Comparison of ENCODE assay signal across 34 cellular contexts in genomic region chr5:170882345-170882744, GRCh38. TPM values are rescaled to one million over a fixed set of nuclear protein-coding genes. Genes with fewer than 3 reads are reported as not detected.
"Had no signal": no experiment of that assay in that cellular context is flagged by ENCODE, and none has a peak within 500 bp of the region (broad histone marks: within the 10 kb centered on the region; RNA-seq: fewer than 3 reads in every experiment).

No MANE protein-coding gene starts in this region.

- H3K9me3 ChIP-seq: body of pancreas, breast epithelium had no signal

- H3K27me3 ChIP-seq: body of pancreas, brain microvascular endothelial cell, breast epithelium, cardiac muscle cell had no signal

- H3K4me3 ChIP-seq: body of pancreas, breast epithelium, cardiac muscle cell had no signal

- FAIRE-seq: astrocyte, TTC549 had no signal

- H3K4me1 ChIP-seq: breast epithelium had no signal

- H3K27ac ChIP-seq: body of pancreas, brain microvascular endothelial cell, breast epithelium, cardiac muscle cell, VCaP had no signal

- ATAC-seq: activated CD4-positive, alpha-beta T cell treated with anti-CD3 and anti-CD28 coated beads for 36 hours; activated CD4-positive, CD25-positive, alpha-beta regulatory T cell treated with anti-CD3 and anti-CD28 coated beads, Interleukin-2, amount 50 U/mL, for 24 hours; activated CD8-positive, alpha-beta memory T cell treated with anti-CD3 and anti-CD28 coated beads, Interleukin-2, amount 10 ng/mL, durations not matched to agents 7 days and 5 days; activated CD8-positive, alpha-beta T cell treated with anti-CD3 and anti-CD28 coated beads, Interleukin-2, amount 10 ng/mL, durations not matched to agents 7 days and 5 days; activated naive CD8-positive, alpha-beta T cell treated with anti-CD3 and anti-CD28 coated beads, Interleukin-2, amount 50 U/mL, for 24 hours; body of pancreas had no signal

- DNase-seq: activated B cell treated with CpG ODN at 0.5 μM for 24 hours; activated CD4-positive, alpha-beta memory T cell treated with anti-CD3 and anti-CD28 coated beads, Interleukin-2, amount 10 ng/mL, durations not matched to agents 7 days and 5 days; activated CD4-positive, alpha-beta T cell treated with anti-CD3 and anti-CD28 coated beads for 1 hour; activated CD4-positive, alpha-beta T cell treated with anti-CD3 and anti-CD28 coated beads for 36 hours; activated CD4-positive, alpha-beta T cell treated with anti-CD3 and anti-CD28 coated beads for 48 hours; activated CD4-positive, alpha-beta T cell treated with anti-CD3 and anti-CD28 coated beads, Interleukin-2, amount 10 ng/mL, durations not matched to agents 7 days and 5 days; activated CD4-positive, alpha-beta T cell treated with anti-CD3 and anti-CD28 coated beads, Interleukin-2, amount 50 U/mL, for 48 hours; activated CD8-positive, alpha-beta memory T cell treated with anti-CD3 and anti-CD28 coated beads for 24 hours; activated CD8-positive, alpha-beta memory T cell treated with anti-CD3 and anti-CD28 coated beads, Interleukin-2, amount 10 ng/mL, durations not matched to agents 7 days and 5 days; activated CD8-positive, alpha-beta memory T cell treated with anti-CD3 and anti-CD28 coated beads, Interleukin-2, amount 50 U/mL, for 48 hours; activated CD8-positive, alpha-beta T cell treated with anti-CD3 and anti-CD28 coated beads, Interleukin-2, amount 10 ng/mL, durations not matched to agents 7 days and 5 days; activated effector memory CD4-positive, alpha-beta T cell treated with Interleukin-2 at 50 U/mL for 16 hours; activated gamma-delta T cell; activated naive CD4-positive, alpha-beta T cell treated with anti-CD3 and anti-CD28 coated beads, Interleukin-2, amount 10 ng/mL, durations not matched to agents 7 days and 5 days; activated naive CD4-positive, alpha-beta T cell treated with Interleukin-2 at 50 U/mL for 16 hours; activated naive CD8-positive, alpha-beta T cell treated with anti-CD3 and anti-CD28 coated beads, Interleukin-2, amount 10 ng/mL, durations not matched to agents 7 days and 5 days; activated naive CD8-positive, alpha-beta T cell treated with anti-CD3 and anti-CD28 coated beads, Interleukin-2, amount 50 U/mL, for 24 hours; activated T-cell treated with anti-CD3 and anti-CD28 coated beads, Interleukin-2, amount 50 U/mL, for 24 hours; activated T-cell treated with anti-CD3 and anti-CD28 coated beads, Interleukin-2, amount 50 U/mL, for 48 hours; amygdala; aorta; body of pancreas; brain microvascular endothelial cell; caudate nucleus; cerebellar nuclear complex; T-helper 2 cell; T-helper 9 cell had no signal

- H3K36me3 ChIP-seq: brain microvascular endothelial cell, breast epithelium had no signal

RNA-seq across cellular contexts. Expression of gene RANBP17, which starts 20.5 kb away (rescaled TPM):
- total RNA-seq: activated B cell treated with CpG ODN at 0.5 μM for 24 hours; activated CD4-positive, alpha-beta memory T cell treated with anti-CD3 and anti-CD28 coated beads, Interleukin-2, amount 10 ng/mL, durations not matched to agents 7 days and 5 days; activated CD4-positive, alpha-beta T cell treated with anti-CD3 and anti-CD28 coated beads for 36 hours; activated CD4-positive, alpha-beta T cell treated with anti-CD3 and anti-CD28 coated beads, Interleukin-2, amount 10 ng/mL, durations not matched to agents 7 days and 5 days; activated CD8-positive, alpha-beta memory T cell treated with anti-CD3 and anti-CD28 coated beads, Interleukin-2, amount 10 ng/mL, durations not matched to agents 7 days and 5 days; activated T-helper 2 cell treated with anti-CD3 and anti-CD28 coated beads, Interferon-gamma antibody, Interleukin-2, Interleukin-4, amounts not matched to agents 10 μg/mL and 5 μg/mL and 100 μg/mL, durations not matched to agents 14 hours and 24 hours and 36 hours had no signal
